ENCODE assay signal across 8 cellular contexts in genomic region chr1:145961425-145962156, GRCh38. TPM values are rescaled to one million over a fixed set of nuclear protein-coding genes. Genes with fewer than 3 reads are reported as not detected.
DNase-seq lines count a peak whose midpoint lies in the region; ATAC-seq lines count a peak whose summit lies in the region.

No MANE protein-coding gene starts in this region.

- DNase-seq in ELF-1 (ENCODE audit: low read depth, low spot score) (peak; percentile 22), NCI-H526 (lab: John Stamatoyannopoulos, UW) (peak; percentile 23 to 88), Right ventricle myocardium superior (peak; percentile 69), posterior vena cava (ENCODE audit: low spot score) (peak; percentile 83), NOMO-1 treated with dmso at 0.1 percent for 144 hours (lab: John Stamatoyannopoulos, UW; ENCODE audit: unreplicated experiment) (no peak), NOMO-1 treated with DMSO at 0.1 percent for 48 hours (lab: John Stamatoyannopoulos, UW; ENCODE audit: unreplicated experiment) (no peak), NCI-H2107 (lab: John Stamatoyannopoulos, UW) (no peak)
- DNase-seq in activated naive CD4-positive, alpha-beta T cell treated with anti-CD3 and anti-CD28 coated beads, Interleukin-2, amount 10 ng/mL, durations not matched to agents 7 days and 5 days: peak; percentile 65

- peaks cover 67% of the 10 kb centered on the region for H3K4me1 Mint-ChIP-seq in activated naive CD4-positive, alpha-beta T cell treated with anti-CD3 and anti-CD28 coated beads, Interleukin-2, amount 10 ng/mL, durations not matched to agents 7 days and 5 days

- ATAC-seq in Right ventricle myocardium superior (ENCODE audit: poor library complexity): no peak

- peaks cover 3% of the 10 kb centered on the region for H3K36me3 Mint-ChIP-seq in activated naive CD4-positive, alpha-beta T cell treated with anti-CD3 and anti-CD28 coated beads, Interleukin-2, amount 10 ng/mL, durations not matched to agents 7 days and 5 days

- H3K9me3 Mint-ChIP-seq in activated naive CD4-positive, alpha-beta T cell treated with anti-CD3 and anti-CD28 coated beads, Interleukin-2, amount 10 ng/mL, durations not matched to agents 7 days and 5 days: no peaks in the 10 kb centered on the region

- CTCF ChIA-PET in activated naive CD4-positive, alpha-beta T cell treated with anti-CD3 and anti-CD28 coated beads, Interleukin-2, amount 10 ng/mL, durations not matched to agents 7 days and 5 days (lab: Charles Lee): no interaction called here

- peak overlapping the region; percentile 50 for H3K27ac Mint-ChIP-seq in activated naive CD4-positive, alpha-beta T cell treated with anti-CD3 and anti-CD28 coated beads, Interleukin-2, amount 10 ng/mL, durations not matched to agents 7 days and 5 days

- peak overlapping the region; percentile 87 for H3K4me3 Mint-ChIP-seq in activated naive CD4-positive, alpha-beta T cell treated with anti-CD3 and anti-CD28 coated beads, Interleukin-2, amount 10 ng/mL, durations not matched to agents 7 days and 5 days

- intact Hi-C loops in Right ventricle myocardium superior (cut with DNase I) (no loop called here), posterior vena cava (cut with DNase I) (loop anchor here in 1 of 2 donors (5.0 kb wide), 1 partner anchor 44 kb away; the partner anchor contains the start of gene PEX11B)

- H3K27me3 Mint-ChIP-seq in activated naive CD4-positive, alpha-beta T cell treated with anti-CD3 and anti-CD28 coated beads, Interleukin-2, amount 10 ng/mL, durations not matched to agents 7 days and 5 days: peaks cover 28% of the 10 kb centered on the region

RNA-seq across cellular contexts. Expression of gene ANKRD34A, which starts 2.8 kb away (rescaled TPM):
- total RNA-seq in Right ventricle myocardium superior (0.59 TPM), posterior vena cava (1 to 10 TPM; 2.3 TPM)

RNA-seq across cellular contexts. Expression of gene POLR3GL, which starts 2.9 kb away (rescaled TPM):
- total RNA-seq in Right ventricle myocardium superior: 49.2 TPM
- total RNA-seq in posterior vena cava: 10 to 100 TPM; 22.8 to 23.8 TPM

RNA-seq across cellular contexts. Expression of gene LIX1L, which starts 3.8 kb away (rescaled TPM):
- total RNA-seq in Right ventricle myocardium superior (22.9 TPM), posterior vena cava (10 to 100 TPM; 45.5 to 45.8 TPM)

RNA-seq across cellular contexts. Expression of gene RBM8A, which starts 34.3 kb away (rescaled TPM):
- total RNA-seq in Right ventricle myocardium superior (57.9 TPM), posterior vena cava (10 to 100 TPM; 81.0 to 83.3 TPM)

RNA-seq across cellular contexts. Expression of gene TXNIP, which starts 34.8 kb away (rescaled TPM):
- total RNA-seq in Right ventricle myocardium superior (980 TPM), posterior vena cava (100 to 1,000 TPM; 393 to 441 TPM)

Comparison
In these comparisons a context has a peak if more than half of its experiments do, and no peak if none do; other contexts are left out.
1. DNase-seq: peak in ELF-1 (single experiment), NCI-H526 (2 of 2), activated naive CD4-positive, alpha-beta T cell treated with anti-CD3 and anti-CD28 coated beads, Interleukin-2, amount 10 ng/mL, durations not matched to agents 7 days and 5 days (single experiment), Right ventricle myocardium superior (single experiment) and posterior vena cava (single experiment); none in NOMO-1 treated with dmso at 0.1 percent for 144 hours (single experiment), NOMO-1 treated with DMSO at 0.1 percent for 48 hours (single experiment) and NCI-H2107 (single experiment).